Comparison of ENCODE assay signal across 1 cellular context in the genomic region with DNA sequence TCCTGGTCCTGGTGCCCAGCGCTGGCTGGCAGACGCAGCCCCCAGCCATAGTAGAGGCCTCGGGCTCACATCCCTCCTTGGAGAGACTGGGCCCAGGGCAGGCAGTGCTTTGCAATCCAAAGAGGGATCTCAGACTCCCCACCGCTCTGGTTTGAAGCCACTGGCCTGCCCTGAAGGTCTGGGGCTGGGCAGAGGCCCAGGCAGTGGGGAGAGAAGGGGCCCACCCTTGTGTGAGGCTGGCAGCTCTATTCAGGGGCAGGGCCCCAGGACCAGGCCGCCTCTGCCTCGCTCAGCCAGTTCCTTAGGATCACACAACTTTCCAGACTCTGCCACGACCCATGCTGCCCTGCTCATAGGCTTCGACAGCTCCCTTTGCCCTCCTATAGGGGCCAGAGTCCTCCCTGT.
TF ChIP-seq lines count a peak whose summit lies in the region.

No MANE protein-coding gene starts in this region.

TF ChIP-seq in HepG2, 621 proteins besides CTCF, POLR2A, EP300 and RAD21:
- no peak for TF ChIP-seq ZNF879 (CRISPR knock-in tag; IDR thresholded peaks at IDR 0.05)
- TF ChIP-seq ZNF564 (CRISPR knock-in tag; IDR thresholded peaks at IDR 0.05), result no peak
- no peak for TF ChIP-seq MED8 (CRISPR knock-in tag; IDR thresholded peaks at IDR 0.05; ENCODE audit: insufficient replicate concordance)
- no peak for TF ChIP-seq PCBP2 (optimal IDR thresholded peaks at IDR 0.05; ENCODE audit: low read depth, low read length, poor library complexity, severe bottlenecking)
- TF ChIP-seq ZNF883 (CRISPR knock-in tag; IDR thresholded peaks at IDR 0.05; ENCODE audit: not compliant biosample characterization), result no peak
- no peak for TF ChIP-seq TBX2 (CRISPR knock-in tag; IDR thresholded peaks at IDR 0.05; ENCODE audit: borderline replicate concordance)
- TF ChIP-seq HCFC1 (IDR thresholded peaks at IDR 0.05; ENCODE audit: low read depth, low read length), result no peak
- TF ChIP-seq EZH2 (conservative IDR thresholded peaks at IDR 0.05; ENCODE audit: low read depth, low read length), result no peak
- TF ChIP-seq RARG (CRISPR knock-in tag; IDR thresholded peaks at IDR 0.05; ENCODE audit: low read depth), result no peak
- no peak for TF ChIP-seq GABPA (IDR thresholded peaks at IDR 0.05; ENCODE audit: low read depth, low read length)
- TF ChIP-seq GABPA (CRISPR knock-in tag; IDR thresholded peaks at IDR 0.05; ENCODE audit: low read depth), result no peak
- TF ChIP-seq CCAR2 (optimal IDR thresholded peaks at IDR 0.05; ENCODE audit: low read depth, low read length), result no peak
- no peak for TF ChIP-seq ZBTB39 (CRISPR knock-in tag; IDR thresholded peaks at IDR 0.05)
- no peak for TF ChIP-seq ZNF800 (CRISPR knock-in tag; IDR thresholded peaks at IDR 0.05)
- TF ChIP-seq, protein P1, sequence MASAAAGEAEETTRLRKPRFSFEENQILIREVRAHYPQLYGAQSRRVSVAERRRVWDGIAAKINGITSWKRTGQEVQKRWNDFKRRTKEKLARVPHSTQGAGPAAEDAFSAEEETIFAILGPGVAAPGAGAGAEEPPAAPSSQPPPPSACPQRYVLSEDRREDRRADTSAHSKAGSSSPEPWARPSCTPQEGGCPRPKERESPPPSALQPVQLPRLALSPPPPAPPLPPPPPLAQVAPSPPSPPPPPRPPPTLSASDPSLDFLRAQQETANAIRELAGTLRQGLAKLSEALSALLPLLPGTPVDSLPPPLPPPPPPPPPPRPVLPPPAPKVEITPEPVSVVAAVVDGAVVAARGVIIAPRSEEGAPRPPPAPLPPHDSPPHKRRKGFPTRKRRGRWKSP (CRISPR knock-in tag; IDR thresholded peaks at IDR 0.05), result no peak
- TF ChIP-seq, protein P2, sequence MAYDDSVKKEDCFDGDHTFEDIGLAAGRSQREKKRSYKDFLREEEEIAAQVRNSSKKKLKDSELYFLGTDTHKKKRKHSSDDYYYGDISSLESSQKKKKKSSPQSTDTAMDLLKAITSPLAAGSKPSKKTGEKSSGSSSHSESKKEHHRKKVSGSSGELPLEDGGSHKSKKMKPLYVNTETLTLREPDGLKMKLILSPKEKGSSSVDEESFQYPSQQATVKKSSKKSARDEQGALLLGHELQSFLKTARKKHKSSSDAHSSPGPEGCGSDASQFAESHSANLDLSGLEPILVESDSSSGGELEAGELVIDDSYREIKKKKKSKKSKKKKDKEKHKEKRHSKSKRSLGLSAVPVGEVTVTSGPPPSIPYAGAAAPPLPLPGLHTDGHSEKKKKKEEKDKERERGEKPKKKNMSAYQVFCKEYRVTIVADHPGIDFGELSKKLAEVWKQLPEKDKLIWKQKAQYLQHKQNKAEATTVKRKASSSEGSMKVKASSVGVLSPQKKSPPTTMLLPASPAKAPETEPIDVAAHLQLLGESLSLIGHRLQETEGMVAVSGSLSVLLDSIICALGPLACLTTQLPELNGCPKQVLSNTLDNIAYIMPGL (CRISPR knock-in tag; IDR thresholded peaks at IDR 0.05; ENCODE audit: borderline replicate concordance in 1 of 2, low read depth in 1 of 2), result no peak
- no peak for TF ChIP-seq TSC22D2 (CRISPR knock-in tag; IDR thresholded peaks at IDR 0.05; ENCODE audit: borderline replicate concordance)
- no peak for TF ChIP-seq ATF1 (CRISPR knock-in tag; IDR thresholded peaks at IDR 0.05)
